ENCODE assay signal across 11 cellular contexts in the genomic region with DNA sequence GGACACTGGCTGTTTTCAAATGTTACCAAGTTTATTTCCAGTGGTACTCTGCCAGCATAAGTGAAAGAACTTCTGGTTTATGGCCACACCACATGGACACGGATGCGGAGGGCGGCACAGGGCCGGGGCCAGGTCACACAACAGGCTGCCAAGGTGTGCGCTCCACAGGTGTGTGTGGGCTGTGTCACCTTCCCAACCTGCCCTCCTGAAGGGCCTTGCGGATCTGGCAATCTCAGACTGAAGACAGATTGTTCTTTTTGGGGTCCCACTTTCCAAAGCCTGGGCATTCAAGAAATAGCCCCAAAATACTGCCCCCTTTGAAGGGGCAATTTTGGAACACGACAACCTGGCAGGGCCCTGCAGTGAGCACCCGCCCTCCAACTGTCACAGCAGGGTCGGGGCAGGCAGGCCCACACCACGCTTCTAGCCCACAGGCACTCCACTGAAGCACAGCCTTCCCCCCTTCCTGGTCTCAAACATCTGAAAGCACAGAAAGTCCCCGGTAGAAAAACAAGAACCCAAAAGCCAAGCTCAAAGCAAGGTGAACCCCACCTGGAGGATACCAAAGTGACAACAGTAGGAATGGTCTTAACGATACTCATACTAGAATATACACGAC. TPM values are rescaled to one million over a fixed set of nuclear protein-coding genes. Genes with fewer than 3 reads are reported as not detected.
DNase-seq lines count a peak whose midpoint lies in the region; ATAC-seq and TF ChIP-seq lines count a peak whose summit lies in the region.
"Had no signal": no experiment of that assay in that cellular context is flagged by ENCODE, and none has a peak within 500 bp of the region (broad histone marks: within the 10 kb centered on the region; RNA-seq: fewer than 3 reads in every experiment).

No MANE protein-coding gene starts in this region.

- no peaks in the 10 kb centered on the region for H3K27me3 ChIP-seq in ascending aorta
- H3K27me3 ChIP-seq in dorsolateral prefrontal cortex, result no peaks in the 10 kb centered on the region
- H3K27me3 ChIP-seq: right atrium auricular region had no signal

- H3K4me1 ChIP-seq in ascending aorta, result peaks cover 20 to 46% of the 10 kb centered on the region in 2 donors

- ATAC-seq in activated CD8-positive, alpha-beta memory T cell treated with anti-CD3 and anti-CD28 coated beads, Interleukin-2, amount 10 ng/mL, durations not matched to agents 7 days and 5 days, result no peak

- CTCF ChIA-PET in activated CD8-positive, alpha-beta memory T cell treated with anti-CD3 and anti-CD28 coated beads, Interleukin-2, amount 10 ng/mL, durations not matched to agents 7 days and 5 days (lab: Charles Lee), result interaction anchor here (1.5 kb wide), 1 partner anchor 34 kb away, joined by 3 read pairs; no protein-coding TSS in a partner anchor

- peaks cover 48% of the 10 kb centered on the region for H3K36me3 Mint-ChIP-seq in activated CD8-positive, alpha-beta memory T cell treated with anti-CD3 and anti-CD28 coated beads, Interleukin-2, amount 10 ng/mL, durations not matched to agents 7 days and 5 days
- peaks cover 15% of the 10 kb centered on the region for H3K36me3 Mint-ChIP-seq in mesothelial cell of epicardium

- intact Hi-C loops in ascending aorta (cut with DNase I), result no loop called here
- intact Hi-C loops in dorsolateral prefrontal cortex (cut with DNase I), result loop anchor here in 1 of 2 donors (2.0 kb wide), 1 partner anchor 25 kb away; no protein-coding TSS in a partner anchor

- DNase-seq in activated CD8-positive, alpha-beta memory T cell treated with anti-CD3 and anti-CD28 coated beads, Interleukin-2, amount 10 ng/mL, durations not matched to agents 7 days and 5 days, result no peak
- DNase-seq in activated CD8-positive, alpha-beta memory T cell treated with anti-CD3 and anti-CD28 coated beads, Interleukin-2, amount 50 U/mL, for 48 hours, result no peak
- DNase-seq in ascending aorta (ENCODE audit: low spot score in 2 of 2) (no peak), mesothelial cell of epicardium (ENCODE audit: low spot score in 2 of 2, unreplicated experiment in 2 of 2) (no peak), T-helper 9 cell (no peak), dorsolateral prefrontal cortex (no peak)
- DNase-seq in central memory CD4-positive, alpha-beta T cell, result no peak
- DNase-seq: activated gamma-delta T cell, NCI-H2227 treated with DMSO at 0.1 percent for 48 hours had no signal

- no peaks in the 10 kb centered on the region for H3K9me3 ChIP-seq in ascending aorta
- H3K9me3 ChIP-seq: right atrium auricular region had no signal

- H3K27ac ChIP-seq in ascending aorta (peak overlapping the region; percentile 29 to 51), temporal lobe (ENCODE audit: low read depth, low read length) (peak overlapping the region; percentile 17), dorsolateral prefrontal cortex (peak overlapping the region in 21 of 59 donors; percentile 4 to 94 (median 40))

- H3K36me3 ChIP-seq in ascending aorta, result peaks cover 23 to 41% of the 10 kb centered on the region in 2 donors

- TF ChIP-seq CTCF in ascending aorta (IDR thresholded peaks at IDR 0.05), result no peak
- TF ChIP-seq CTCF in mesothelial cell of epicardium (IDR thresholded peaks at IDR 0.05; ENCODE audit: unreplicated experiment), result no peak
- no peak for TF ChIP-seq CTCF in dorsolateral prefrontal cortex (IDR thresholded peaks at IDR 0.05 in 54 of 56, conservative IDR thresholded peaks at IDR 0.05 in 2 of 56; ENCODE audit: low read depth in 1 of 56, partially characterized antibody in 56 of 56)

- no peaks in the 10 kb centered on the region for H3K27me3 Mint-ChIP-seq in activated CD8-positive, alpha-beta memory T cell treated with anti-CD3 and anti-CD28 coated beads, Interleukin-2, amount 10 ng/mL, durations not matched to agents 7 days and 5 days
- no peaks in the 10 kb centered on the region for H3K27me3 Mint-ChIP-seq in mesothelial cell of epicardium (ENCODE audit: low read depth)

- H3K4me3 ChIP-seq in ascending aorta (no peak overlapping the region), dorsolateral prefrontal cortex (peak overlapping the region in 4 of 59 donors; percentile 4 to 26 (median 10))
- H3K4me3 ChIP-seq: right atrium auricular region had no signal

- peak overlapping the region; percentile 12 for H3K4me3 Mint-ChIP-seq in activated CD8-positive, alpha-beta memory T cell treated with anti-CD3 and anti-CD28 coated beads, Interleukin-2, amount 10 ng/mL, durations not matched to agents 7 days and 5 days
- no peak overlapping the region for H3K4me3 Mint-ChIP-seq in mesothelial cell of epicardium

- H3K9me3 Mint-ChIP-seq in activated CD8-positive, alpha-beta memory T cell treated with anti-CD3 and anti-CD28 coated beads, Interleukin-2, amount 10 ng/mL, durations not matched to agents 7 days and 5 days (ENCODE audit: low read depth), result no peaks in the 10 kb centered on the region
- no peaks in the 10 kb centered on the region for H3K9me3 Mint-ChIP-seq in mesothelial cell of epicardium

- H3K27ac Mint-ChIP-seq in activated CD8-positive, alpha-beta memory T cell treated with anti-CD3 and anti-CD28 coated beads, Interleukin-2, amount 10 ng/mL, durations not matched to agents 7 days and 5 days, result peak overlapping the region; percentile 26
- H3K27ac Mint-ChIP-seq in mesothelial cell of epicardium, result peak overlapping the region; percentile 50

- peaks cover 59% of the 10 kb centered on the region for H3K4me1 Mint-ChIP-seq in activated CD8-positive, alpha-beta memory T cell treated with anti-CD3 and anti-CD28 coated beads, Interleukin-2, amount 10 ng/mL, durations not matched to agents 7 days and 5 days
- peaks cover 58% of the 10 kb centered on the region for H3K4me1 Mint-ChIP-seq in mesothelial cell of epicardium

RNA-seq across cellular contexts. Expression of gene CSNK1D, which starts 3.5 kb away (rescaled TPM):
- total RNA-seq in activated CD8-positive, alpha-beta memory T cell treated with anti-CD3 and anti-CD28 coated beads, Interleukin-2, amount 10 ng/mL, durations not matched to agents 7 days and 5 days, result 100 to 1,000 TPM; 120 to 139 TPM
- total RNA-seq in ascending aorta (86.8 TPM), mesothelial cell of epicardium (202 to 212 TPM (median 204 TPM) in 3 replicates), temporal lobe (32.2 TPM), dorsolateral prefrontal cortex (100 to 1,000 TPM in 117 of 120 experiments, 10 to 100 TPM in 3; 96.2 to 160 (median 125) TPM)

RNA-seq across cellular contexts. Expression of gene SLC16A3, which starts 41.1 kb away (rescaled TPM):
- 100 to 1,000 TPM; 119 to 148 TPM for total RNA-seq in activated CD8-positive, alpha-beta memory T cell treated with anti-CD3 and anti-CD28 coated beads, Interleukin-2, amount 10 ng/mL, durations not matched to agents 7 days and 5 days
- 253 TPM for total RNA-seq in ascending aorta
- total RNA-seq in mesothelial cell of epicardium, result 62.0 to 68.8 TPM (median 67.3 TPM) in 3 replicates
- 2.5 TPM for total RNA-seq in temporal lobe
- total RNA-seq in dorsolateral prefrontal cortex, result 10 to 100 TPM in 76 of 120 experiments, 1 to 10 TPM in 44; 4.8 to 45.0 (median 12.2) TPM

RNA-seq across cellular contexts. Expression of gene CD7, which starts 47.4 kb away (rescaled TPM):
- 100 to 1,000 TPM; 307 to 417 TPM for total RNA-seq in activated CD8-positive, alpha-beta memory T cell treated with anti-CD3 and anti-CD28 coated beads, Interleukin-2, amount 10 ng/mL, durations not matched to agents 7 days and 5 days
- 6.7 TPM for total RNA-seq in ascending aorta
- total RNA-seq in mesothelial cell of epicardium, result 0.83 to 1.4 TPM (median 1.2 TPM) in 3 replicates
- total RNA-seq in temporal lobe, result not detected
- 1 to 10 TPM in 24 of 120 experiments, under 1 TPM in 50, not detected in 46; 0.24 to 2.2 (median 0.71) TPM for total RNA-seq in dorsolateral prefrontal cortex

RNA-seq across cellular contexts. Expression of gene CCDC57, which starts 57.3 kb away (rescaled TPM):
- total RNA-seq in activated CD8-positive, alpha-beta memory T cell treated with anti-CD3 and anti-CD28 coated beads, Interleukin-2, amount 10 ng/mL, durations not matched to agents 7 days and 5 days, result 10 to 100 TPM; 70.2 to 73.9 TPM
- total RNA-seq in ascending aorta (12.8 TPM), mesothelial cell of epicardium (90.4 to 92.1 TPM (median 91.5 TPM) in 3 replicates), temporal lobe (16.2 TPM), dorsolateral prefrontal cortex (100 to 1,000 TPM in 17 of 120 experiments, 10 to 100 TPM in 103; 38.5 to 134 (median 72.6) TPM)

Comparison
In these comparisons a context has a peak if more than half of its experiments do, and no peak if none do; other contexts are left out.
1. RNA of gene CD7, which starts 47.4 kb away (total RNA-seq): 307 to 417 TPM in activated CD8-positive, alpha-beta memory T cell treated with anti-CD3 and anti-CD28 coated beads, Interleukin-2, amount 10 ng/mL, durations not matched to agents 7 days and 5 days; 6.7 TPM in ascending aorta (single experiment), 0.83 to 1.4 TPM in mesothelial cell of epicardium, 0.24 to 2.2 TPM in dorsolateral prefrontal cortex and not detected in temporal lobe (single experiment); every median in the first group is over 10 times any median in the second.